21 cellular contexts compared by ENCODE assay signal in the genomic region with DNA sequence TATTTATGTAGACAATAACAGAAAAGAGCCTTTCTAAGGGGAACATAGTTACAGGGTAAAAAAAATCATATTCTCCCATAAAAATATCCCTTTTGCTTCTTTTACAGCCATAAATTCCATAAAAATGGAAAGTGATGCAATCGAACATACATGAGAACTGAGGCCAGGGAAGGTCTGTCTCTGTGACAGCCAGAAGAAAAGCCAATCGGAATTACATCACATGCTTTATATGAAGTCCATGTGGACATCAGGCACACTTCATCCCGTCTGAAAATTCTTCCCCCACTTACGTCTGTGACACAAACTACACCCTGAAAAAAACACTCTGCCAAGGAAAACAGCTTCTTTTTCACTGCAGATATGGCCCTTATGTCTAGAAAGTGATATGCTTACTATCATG.
"Had no signal": no experiment of that assay in that cellular context is flagged by ENCODE, and none has a peak within 500 bp of the region (broad histone marks: within the 10 kb centered on the region; RNA-seq: fewer than 3 reads in every experiment).

No MANE protein-coding gene starts in this region.

- H3K9me3 Mint-ChIP-seq: activated naive CD8-positive, alpha-beta T cell treated with anti-CD3 and anti-CD28 coated beads, Interleukin-2, amount 10 ng/mL, durations not matched to agents 7 days and 5 days; type B pancreatic cell had no signal

- H3K4me1 ChIP-seq: foreskin keratinocyte had no signal

- H3K27ac Mint-ChIP-seq: activated naive CD8-positive, alpha-beta T cell treated with anti-CD3 and anti-CD28 coated beads, Interleukin-2, amount 10 ng/mL, durations not matched to agents 7 days and 5 days; effector memory CD8-positive, alpha-beta T cell; memory B cell; natural killer cell; T-cell; type B pancreatic cell had no signal

- H3K9me3 ChIP-seq: heart right ventricle, SK-N-SH had no signal

- H3K4me3 ChIP-seq: heart right ventricle, skin epidermis had no signal

- H3K4me3 Mint-ChIP-seq: activated naive CD8-positive, alpha-beta T cell treated with anti-CD3 and anti-CD28 coated beads, Interleukin-2, amount 10 ng/mL, durations not matched to agents 7 days and 5 days; effector memory CD8-positive, alpha-beta T cell; memory B cell; natural killer cell; T-cell; type B pancreatic cell had no signal

- H3K36me3 Mint-ChIP-seq: activated naive CD8-positive, alpha-beta T cell treated with anti-CD3 and anti-CD28 coated beads, Interleukin-2, amount 10 ng/mL, durations not matched to agents 7 days and 5 days; memory B cell; natural killer cell; T-cell; type B pancreatic cell had no signal

- H3K36me3 ChIP-seq: brain microvascular endothelial cell, heart right ventricle had no signal

- H3K27me3 ChIP-seq: brain microvascular endothelial cell, foreskin keratinocyte, heart right ventricle had no signal

- ATAC-seq: effector memory CD8-positive, alpha-beta T cell; foreskin keratinocyte; natural killer cell; T-cell had no signal

- DNase-seq: activated CD4-positive, CD25-positive, alpha-beta regulatory T cell treated with anti-CD3 and anti-CD28 coated beads, Interleukin-2, amount 50 U/mL, for 72 hours; activated naive CD4-positive, alpha-beta T cell; activated naive CD8-positive, alpha-beta T cell treated with anti-CD3 and anti-CD28 coated beads, Interleukin-2, amount 10 ng/mL, durations not matched to agents 7 days and 5 days; activated T-cell treated with anti-CD3 and anti-CD28 coated beads for 4 hours; anterior cingulate cortex; brain microvascular endothelial cell; cerebellar nuclear complex; dermis blood vessel endothelial cell; effector memory CD8-positive, alpha-beta T cell; foreskin keratinocyte; heart right ventricle; natural killer cell; SK-N-SH; stimulated activated CD4-positive, alpha-beta T cell treated with anti-CD3 and anti-CD28 coated beads, Interleukin-4, amount 100 ng/mL, for 4 hours; stimulated activated CD8-positive, alpha-beta memory T cell treated with anti-CD3 and anti-CD28 coated beads, Interleukin-4, amount 100 ng/mL, for 48 hours; stimulated activated naive CD4-positive, alpha-beta T cell treated with Interleukin-2 at 50 U/mL for 16 hours; T-cell; T1000 had no signal

- H3K27me3 Mint-ChIP-seq: activated naive CD8-positive, alpha-beta T cell treated with anti-CD3 and anti-CD28 coated beads, Interleukin-2, amount 10 ng/mL, durations not matched to agents 7 days and 5 days had no signal

- H3K4me1 Mint-ChIP-seq: activated naive CD8-positive, alpha-beta T cell treated with anti-CD3 and anti-CD28 coated beads, Interleukin-2, amount 10 ng/mL, durations not matched to agents 7 days and 5 days; memory B cell; natural killer cell; T-cell had no signal

- H3K27ac ChIP-seq: brain microvascular endothelial cell, foreskin keratinocyte, heart right ventricle, skin epidermis had no signal
